ENCODE assay signal across 9 cellular contexts in genomic region chr3:132723551-132723950, GRCh38. TPM values are rescaled to one million over a fixed set of nuclear protein-coding genes. Genes with fewer than 3 reads are reported as not detected.
DNase-seq lines count a peak whose midpoint lies in the region; ATAC-seq, FAIRE-seq and TF ChIP-seq lines count a peak whose summit lies in the region.
"Had no signal": no experiment of that assay in that cellular context is flagged by ENCODE, and none has a peak within 500 bp of the region (broad histone marks: within the 10 kb centered on the region; RNA-seq: fewer than 3 reads in every experiment).

No MANE protein-coding gene starts in this region.

- no peak overlapping the region for H3K27ac ChIP-seq in SU-DHL-6 (ENCODE audit: low read depth, low read length)
- H3K27ac ChIP-seq in rectal smooth muscle tissue (ENCODE audit: low read depth, low read length) = peak overlapping the region; percentile 38

- DNase-seq in GM12892 (ENCODE audit: insufficient read length) (no peak), fibroblast of pulmonary artery (ENCODE audit: low read depth) (no peak), H4 (ENCODE audit: low spot score) (no peak), NCI-H82 (lab: John Stamatoyannopoulos, UW) (no peak), GM19240 (ENCODE audit: insufficient read length, low spot score) (no peak)
- DNase-seq: NK-92 treated with Interleukin-12 subunit alpha and Interleukin-12 subunit beta, amount 100 ng/mL, for 24 hours had no signal

- no peaks in the 10 kb centered on the region for H3K9me3 ChIP-seq in SU-DHL-6 (ENCODE audit: insufficient read depth, low read length)

- no peaks in the 10 kb centered on the region for H3K36me3 ChIP-seq in SU-DHL-6 (ENCODE audit: low read length)
- no peaks in the 10 kb centered on the region for H3K36me3 ChIP-seq in rectal smooth muscle tissue (ENCODE audit: control insufficient read depth, insufficient read depth, low read length)

- H3K9ac ChIP-seq in SU-DHL-6 (ENCODE audit: low read length) (peak overlapping the region; percentile 67), rectal smooth muscle tissue (ENCODE audit: low read length) (no peak overlapping the region)

- peak overlapping the region; percentile 94 for H3K4me3 ChIP-seq in SU-DHL-6 (ENCODE audit: insufficient read depth, low read length, poor library complexity, severe bottlenecking)
- H3K4me3 ChIP-seq in fibroblast of pulmonary artery (replicated peaks; ENCODE audit: low read depth, low read length) = peak overlapping the region; percentile 58
- peak overlapping the region; percentile 69 for H3K4me3 ChIP-seq in rectal smooth muscle tissue (ENCODE audit: low read length)

- no peak for TF ChIP-seq CTCF in SU-DHL-6 (IDR thresholded peaks at IDR 0.05; ENCODE audit: insufficient read depth, low read length, poor library complexity, severe bottlenecking)
- TF ChIP-seq CTCF in fibroblast of pulmonary artery (IDR thresholded peaks at IDR 0.05; ENCODE audit: low read length, missing control alignments) = no peak

- peaks cover 12% of the 10 kb centered on the region; the same call in 1 of the 2 replicates for H3F3A ChIP-seq in SU-DHL-6 (ENCODE audit: insufficient read depth)

- peak overlapping the region; percentile 98 for H3K4me2 ChIP-seq in SU-DHL-6 (ENCODE audit: low read depth, low read length, poor library complexity, severe bottlenecking)

- H3K27me3 ChIP-seq in SU-DHL-6 (ENCODE audit: low read length) (no peaks in the 10 kb centered on the region), rectal smooth muscle tissue (ENCODE audit: control insufficient read depth, insufficient read depth, low read length) (no peaks in the 10 kb centered on the region)

- no peaks in the 10 kb centered on the region for H4K20me1 ChIP-seq in SU-DHL-6 (ENCODE audit: low read depth, low read length)

- H3K79me2 ChIP-seq in SU-DHL-6 (ENCODE audit: insufficient read depth, low read length) = no peaks in the 10 kb centered on the region

- H3K9me2 ChIP-seq in SU-DHL-6 (replicated peaks; ENCODE audit: insufficient read depth, low read length) = no peaks in the 10 kb centered on the region

- no peak for TF ChIP-seq POLR2A in GM12892 (IDR thresholded peaks at IDR 0.05; ENCODE audit: low read depth, low read length)

- peaks cover 9% of the 10 kb centered on the region for H3K4me1 ChIP-seq in rectal smooth muscle tissue (ENCODE audit: control insufficient read depth, insufficient read depth, low read length)

- FAIRE-seq in GM12892 (lab: Jason Lieb, UNC) = peak; percentile 14

- H2AFZ ChIP-seq in SU-DHL-6 (ENCODE audit: low read depth, low read length, severe bottlenecking) = peak overlapping the region; percentile 95

- ATAC-seq in HG02798 (IDR thresholded peaks at IDR 0.05; ENCODE audit: poor library complexity, unreplicated experiment) = no peak

RNA-seq across cellular contexts. Expression of gene NPHP3, which starts 1.3 kb away (rescaled TPM):
- 9.3 TPM for polyA plus RNA-seq in GM12892 (2012; ENCODE audit: missing spikeins)
- total RNA-seq in H4 (2014; rRNA removed; shearing (Covaris generic)) = 11.5 and 13.6 TPM in 2 replicates
